1 cellular context compared by ENCODE assay signal in genomic region chr4:10120943-10121567, GRCh38.
TF ChIP-seq lines count a peak whose summit lies in the region.

No MANE protein-coding gene starts in this region.

TF ChIP-seq in HepG2, 621 proteins besides CTCF, POLR2A, EP300 and RAD21 (continued from another document and continues in another):
- no peak; the same call in 1 of the 2 replicates for TF ChIP-seq ZNF292 (CRISPR knock-in tag; IDR thresholded peaks at IDR 0.05; ENCODE audit: borderline replicate concordance, low read depth)
- TF ChIP-seq GATAD2A (CRISPR knock-in tag; IDR thresholded peaks at IDR 0.05): 0 out of 2 replicates have a peak, but pooled peaks have one; percentile 38
- no peak for TF ChIP-seq ONECUT2 (CRISPR knock-in tag; IDR thresholded peaks at IDR 0.05)
- TF ChIP-seq CHCHD3 (CRISPR knock-in tag; IDR thresholded peaks at IDR 0.05): no peak
- no peak for TF ChIP-seq ARNT2 (CRISPR knock-in tag; IDR thresholded peaks at IDR 0.05; ENCODE audit: low read depth)
- no peak for TF ChIP-seq WIZ (CRISPR knock-in tag; IDR thresholded peaks at IDR 0.05)
- TF ChIP-seq ISX (CRISPR knock-in tag; conservative IDR thresholded peaks at IDR 0.05): no peak
- TF ChIP-seq HMGXB3 (CRISPR knock-in tag; IDR thresholded peaks at IDR 0.05; ENCODE audit: borderline replicate concordance): 0 out of 2 replicates have a peak, but pooled peaks have one; percentile 13
- TF ChIP-seq RFX5 (IDR thresholded peaks at IDR 0.05; ENCODE audit: low read depth, low read length): no peak
- TF ChIP-seq GTF2F1 (IDR thresholded peaks at IDR 0.05; ENCODE audit: low read length): no peak
- no peak for TF ChIP-seq ZNF326 (CRISPR knock-in tag; IDR thresholded peaks at IDR 0.05; ENCODE audit: borderline replicate concordance)
- peak; percentile 56; the same call in 1 of the 2 replicates for TF ChIP-seq ARID5B (CRISPR knock-in tag; IDR thresholded peaks at IDR 0.05)
- no peak for TF ChIP-seq PHF5A (CRISPR knock-in tag; IDR thresholded peaks at IDR 0.05; ENCODE audit: low read depth, unreplicated experiment)
- TF ChIP-seq MAFG (CRISPR knock-in tag; IDR thresholded peaks at IDR 0.05): no peak
- no peak for TF ChIP-seq NAIF1 (CRISPR knock-in tag; IDR thresholded peaks at IDR 0.05; ENCODE audit: borderline replicate concordance)
- TF ChIP-seq, protein P1, sequence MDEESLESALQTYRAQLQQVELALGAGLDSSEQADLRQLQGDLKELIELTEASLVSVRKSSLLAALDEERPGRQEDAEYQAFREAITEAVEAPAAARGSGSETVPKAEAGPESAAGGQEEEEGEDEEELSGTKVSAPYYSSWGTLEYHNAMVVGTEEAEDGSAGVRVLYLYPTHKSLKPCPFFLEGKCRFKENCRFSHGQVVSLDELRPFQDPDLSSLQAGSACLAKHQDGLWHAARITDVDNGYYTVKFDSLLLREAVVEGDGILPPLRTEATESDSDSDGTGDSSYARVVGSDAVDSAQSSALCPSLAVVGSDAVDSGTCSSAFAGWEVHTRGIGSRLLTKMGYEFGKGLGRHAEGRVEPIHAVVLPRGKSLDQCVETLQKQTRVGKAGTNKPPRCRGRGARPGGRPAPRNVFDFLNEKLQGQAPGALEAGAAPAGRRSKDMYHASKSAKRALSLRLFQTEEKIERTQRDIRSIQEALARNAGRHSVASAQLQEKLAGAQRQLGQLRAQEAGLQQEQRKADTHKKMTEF (CRISPR knock-in tag; IDR thresholded peaks at IDR 0.05): no peak
- TF ChIP-seq, protein P2, sequence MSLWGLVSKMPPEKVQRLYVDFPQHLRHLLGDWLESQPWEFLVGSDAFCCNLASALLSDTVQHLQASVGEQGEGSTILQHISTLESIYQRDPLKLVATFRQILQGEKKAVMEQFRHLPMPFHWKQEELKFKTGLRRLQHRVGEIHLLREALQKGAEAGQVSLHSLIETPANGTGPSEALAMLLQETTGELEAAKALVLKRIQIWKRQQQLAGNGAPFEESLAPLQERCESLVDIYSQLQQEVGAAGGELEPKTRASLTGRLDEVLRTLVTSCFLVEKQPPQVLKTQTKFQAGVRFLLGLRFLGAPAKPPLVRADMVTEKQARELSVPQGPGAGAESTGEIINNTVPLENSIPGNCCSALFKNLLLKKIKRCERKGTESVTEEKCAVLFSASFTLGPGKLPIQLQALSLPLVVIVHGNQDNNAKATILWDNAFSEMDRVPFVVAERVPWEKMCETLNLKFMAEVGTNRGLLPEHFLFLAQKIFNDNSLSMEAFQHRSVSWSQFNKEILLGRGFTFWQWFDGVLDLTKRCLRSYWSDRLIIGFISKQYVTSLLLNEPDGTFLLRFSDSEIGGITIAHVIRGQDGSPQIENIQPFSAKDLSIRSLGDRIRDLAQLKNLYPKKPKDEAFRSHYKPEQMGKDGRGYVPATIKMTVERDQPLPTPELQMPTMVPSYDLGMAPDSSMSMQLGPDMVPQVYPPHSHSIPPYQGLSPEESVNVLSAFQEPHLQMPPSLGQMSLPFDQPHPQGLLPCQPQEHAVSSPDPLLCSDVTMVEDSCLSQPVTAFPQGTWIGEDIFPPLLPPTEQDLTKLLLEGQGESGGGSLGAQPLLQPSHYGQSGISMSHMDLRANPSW (CRISPR knock-in tag; IDR thresholded peaks at IDR 0.05; ENCODE audit: borderline replicate concordance): peak; percentile 86; the same call in 1 of the 2 replicates
- no peak for TF ChIP-seq KMT2B (CRISPR knock-in tag; IDR thresholded peaks at IDR 0.05)
- no peak for TF ChIP-seq ARID2 (CRISPR knock-in tag; IDR thresholded peaks at IDR 0.05; ENCODE audit: borderline replicate concordance)
- no peak for TF ChIP-seq GATAD1 (CRISPR knock-in tag; IDR thresholded peaks at IDR 0.05)
- no peak; the same call in 1 of the 2 replicates for TF ChIP-seq KDM6A (CRISPR knock-in tag; IDR thresholded peaks at IDR 0.05; ENCODE audit: low read depth)
- TF ChIP-seq ZNF354B (CRISPR knock-in tag; IDR thresholded peaks at IDR 0.05): no peak
- TF ChIP-seq NR2F1 (CRISPR knock-in tag; IDR thresholded peaks at IDR 0.05): no peak
- no peak for TF ChIP-seq ZNF224 (CRISPR knock-in tag; IDR thresholded peaks at IDR 0.05)
- TF ChIP-seq NPAS2 (CRISPR knock-in tag; IDR thresholded peaks at IDR 0.05; ENCODE audit: borderline replicate concordance): no peak
- TF ChIP-seq CCAR2 (optimal IDR thresholded peaks at IDR 0.05; ENCODE audit: low read depth, low read length): no peak
- TF ChIP-seq, protein P3, sequence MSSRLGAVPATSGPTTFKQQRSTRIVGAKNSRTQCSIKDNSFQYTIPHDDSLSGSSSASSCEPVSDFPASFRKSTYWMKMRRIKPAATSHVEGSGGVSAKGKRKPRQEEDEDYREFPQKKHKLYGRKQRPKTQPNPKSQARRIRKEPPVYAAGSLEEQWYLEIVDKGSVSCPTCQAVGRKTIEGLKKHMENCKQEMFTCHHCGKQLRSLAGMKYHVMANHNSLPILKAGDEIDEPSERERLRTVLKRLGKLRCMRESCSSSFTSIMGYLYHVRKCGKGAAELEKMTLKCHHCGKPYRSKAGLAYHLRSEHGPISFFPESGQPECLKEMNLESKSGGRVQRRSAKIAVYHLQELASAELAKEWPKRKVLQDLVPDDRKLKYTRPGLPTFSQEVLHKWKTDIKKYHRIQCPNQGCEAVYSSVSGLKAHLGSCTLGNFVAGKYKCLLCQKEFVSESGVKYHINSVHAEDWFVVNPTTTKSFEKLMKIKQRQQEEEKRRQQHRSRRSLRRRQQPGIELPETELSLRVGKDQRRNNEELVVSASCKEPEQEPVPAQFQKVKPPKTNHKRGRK (CRISPR knock-in tag; IDR thresholded peaks at IDR 0.05): no peak
- no peak for TF ChIP-seq ZMAT3 (CRISPR knock-in tag; conservative IDR thresholded peaks at IDR 0.05)
- no peak for TF ChIP-seq AKAP8 (CRISPR knock-in tag; IDR thresholded peaks at IDR 0.05)
- no peak for TF ChIP-seq CBX1 (IDR thresholded peaks at IDR 0.05; ENCODE audit: low read depth)
- TF ChIP-seq, protein P4, sequence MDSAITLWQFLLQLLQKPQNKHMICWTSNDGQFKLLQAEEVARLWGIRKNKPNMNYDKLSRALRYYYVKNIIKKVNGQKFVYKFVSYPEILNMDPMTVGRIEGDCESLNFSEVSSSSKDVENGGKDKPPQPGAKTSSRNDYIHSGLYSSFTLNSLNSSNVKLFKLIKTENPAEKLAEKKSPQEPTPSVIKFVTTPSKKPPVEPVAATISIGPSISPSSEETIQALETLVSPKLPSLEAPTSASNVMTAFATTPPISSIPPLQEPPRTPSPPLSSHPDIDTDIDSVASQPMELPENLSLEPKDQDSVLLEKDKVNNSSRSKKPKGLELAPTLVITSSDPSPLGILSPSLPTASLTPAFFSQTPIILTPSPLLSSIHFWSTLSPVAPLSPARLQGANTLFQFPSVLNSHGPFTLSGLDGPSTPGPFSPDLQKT (CRISPR knock-in tag; IDR thresholded peaks at IDR 0.05; ENCODE audit: borderline replicate concordance): no peak
- TF ChIP-seq FOXO1 (CRISPR knock-in tag; IDR thresholded peaks at IDR 0.05): peak; percentile 18; the same call in 1 of the 2 replicates
- TF ChIP-seq NFE2L1 (CRISPR knock-in tag; IDR thresholded peaks at IDR 0.05; ENCODE audit: borderline replicate concordance): no peak
- TF ChIP-seq TERF1 (CRISPR knock-in tag; IDR thresholded peaks at IDR 0.05): no peak
- no peak for TF ChIP-seq ZNF567 (CRISPR knock-in tag; IDR thresholded peaks at IDR 0.05; ENCODE audit: borderline replicate concordance)
- TF ChIP-seq SNRNP70 (IDR thresholded peaks at IDR 0.05; ENCODE audit: low read depth, low read length): no peak
- TF ChIP-seq ZNF367 (CRISPR knock-in tag; IDR thresholded peaks at IDR 0.05; ENCODE audit: borderline replicate concordance): no peak
- no peak for TF ChIP-seq NBN (conservative IDR thresholded peaks at IDR 0.05)
- no peak for TF ChIP-seq REST (IDR thresholded peaks at IDR 0.05; ENCODE audit: borderline replicate concordance in 1 of 2, low read depth in 1 of 2, low read length in 2 of 2)
- no peak; the same call in 1 of the 2 replicates for TF ChIP-seq SOX5 (CRISPR knock-in tag; IDR thresholded peaks at IDR 0.05; ENCODE audit: borderline replicate concordance)
- 0 out of 2 replicates have a peak, but pooled peaks have one; percentile 52 for TF ChIP-seq ARNTL (CRISPR knock-in tag; IDR thresholded peaks at IDR 0.05)
- no peak for TF ChIP-seq YY1 (IDR thresholded peaks at IDR 0.05; ENCODE audit: insufficient read depth, insufficient replicate concordance, low read depth, low read length)
- peak; percentile 80 for TF ChIP-seq HNF4A (CRISPR knock-in tag; IDR thresholded peaks at IDR 0.05)
- no peak for TF ChIP-seq EHMT2 (IDR thresholded peaks at IDR 0.05; ENCODE audit: borderline replicate concordance, low read depth, low read length)
- TF ChIP-seq GLI4 (CRISPR knock-in tag; IDR thresholded peaks at IDR 0.05; ENCODE audit: borderline replicate concordance): no peak
